1 cellular context compared by ENCODE assay signal in the genomic region with DNA sequence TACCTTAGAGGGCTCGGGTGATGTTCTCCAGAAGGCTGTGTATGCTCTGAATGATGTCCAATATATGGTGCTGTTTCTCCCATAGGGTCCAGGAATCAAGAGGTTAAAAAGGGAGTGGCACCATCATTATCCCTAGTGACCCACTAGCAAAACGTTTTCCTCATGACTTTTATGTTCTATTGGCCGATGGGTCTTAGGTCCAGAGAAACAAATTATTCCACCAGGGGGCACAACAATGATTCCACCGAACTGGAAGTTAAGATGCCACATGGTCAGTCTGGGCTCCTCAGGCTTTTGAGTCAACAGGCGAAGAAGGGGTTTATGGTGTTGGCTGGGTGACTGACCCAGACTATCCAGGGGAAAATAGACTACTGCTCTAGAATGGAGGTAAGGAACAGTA.
TF ChIP-seq lines count a peak whose summit lies in the region.

No MANE protein-coding gene starts in this region.

TF ChIP-seq in K562, 482 proteins besides CTCF, POLR2A, EP300 and RAD21 (continued from another document):
- TF ChIP-seq, protein P1, sequence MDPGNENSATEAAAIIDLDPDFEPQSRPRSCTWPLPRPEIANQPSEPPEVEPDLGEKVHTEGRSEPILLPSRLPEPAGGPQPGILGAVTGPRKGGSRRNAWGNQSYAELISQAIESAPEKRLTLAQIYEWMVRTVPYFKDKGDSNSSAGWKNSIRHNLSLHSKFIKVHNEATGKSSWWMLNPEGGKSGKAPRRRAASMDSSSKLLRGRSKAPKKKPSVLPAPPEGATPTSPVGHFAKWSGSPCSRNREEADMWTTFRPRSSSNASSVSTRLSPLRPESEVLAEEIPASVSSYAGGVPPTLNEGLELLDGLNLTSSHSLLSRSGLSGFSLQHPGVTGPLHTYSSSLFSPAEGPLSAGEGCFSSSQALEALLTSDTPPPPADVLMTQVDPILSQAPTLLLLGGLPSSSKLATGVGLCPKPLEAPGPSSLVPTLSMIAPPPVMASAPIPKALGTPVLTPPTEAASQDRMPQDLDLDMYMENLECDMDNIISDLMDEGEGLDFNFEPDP (CRISPR knock-in tag; IDR thresholded peaks at IDR 0.05) = no peak
- no peak for TF ChIP-seq ASH1L (IDR thresholded peaks at IDR 0.05; ENCODE audit: borderline replicate concordance, low read depth, partially characterized antibody)
- TF ChIP-seq, protein P2, sequence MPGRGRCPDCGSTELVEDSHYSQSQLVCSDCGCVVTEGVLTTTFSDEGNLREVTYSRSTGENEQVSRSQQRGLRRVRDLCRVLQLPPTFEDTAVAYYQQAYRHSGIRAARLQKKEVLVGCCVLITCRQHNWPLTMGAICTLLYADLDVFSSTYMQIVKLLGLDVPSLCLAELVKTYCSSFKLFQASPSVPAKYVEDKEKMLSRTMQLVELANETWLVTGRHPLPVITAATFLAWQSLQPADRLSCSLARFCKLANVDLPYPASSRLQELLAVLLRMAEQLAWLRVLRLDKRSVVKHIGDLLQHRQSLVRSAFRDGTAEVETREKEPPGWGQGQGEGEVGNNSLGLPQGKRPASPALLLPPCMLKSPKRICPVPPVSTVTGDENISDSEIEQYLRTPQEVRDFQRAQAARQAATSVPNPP (IDR thresholded peaks at IDR 0.05; ENCODE audit: borderline replicate concordance, insufficient read depth, insufficient read length) = no peak
- TF ChIP-seq HDAC6 (IDR thresholded peaks at IDR 0.05; ENCODE audit: low read depth, low read length) = no peak
- TF ChIP-seq ZKSCAN3 (CRISPR knock-in tag; IDR thresholded peaks at IDR 0.05) = no peak
- TF ChIP-seq PURB (CRISPR knock-in tag; IDR thresholded peaks at IDR 0.05; ENCODE audit: low read depth) = no peak
- TF ChIP-seq, protein P3, sequence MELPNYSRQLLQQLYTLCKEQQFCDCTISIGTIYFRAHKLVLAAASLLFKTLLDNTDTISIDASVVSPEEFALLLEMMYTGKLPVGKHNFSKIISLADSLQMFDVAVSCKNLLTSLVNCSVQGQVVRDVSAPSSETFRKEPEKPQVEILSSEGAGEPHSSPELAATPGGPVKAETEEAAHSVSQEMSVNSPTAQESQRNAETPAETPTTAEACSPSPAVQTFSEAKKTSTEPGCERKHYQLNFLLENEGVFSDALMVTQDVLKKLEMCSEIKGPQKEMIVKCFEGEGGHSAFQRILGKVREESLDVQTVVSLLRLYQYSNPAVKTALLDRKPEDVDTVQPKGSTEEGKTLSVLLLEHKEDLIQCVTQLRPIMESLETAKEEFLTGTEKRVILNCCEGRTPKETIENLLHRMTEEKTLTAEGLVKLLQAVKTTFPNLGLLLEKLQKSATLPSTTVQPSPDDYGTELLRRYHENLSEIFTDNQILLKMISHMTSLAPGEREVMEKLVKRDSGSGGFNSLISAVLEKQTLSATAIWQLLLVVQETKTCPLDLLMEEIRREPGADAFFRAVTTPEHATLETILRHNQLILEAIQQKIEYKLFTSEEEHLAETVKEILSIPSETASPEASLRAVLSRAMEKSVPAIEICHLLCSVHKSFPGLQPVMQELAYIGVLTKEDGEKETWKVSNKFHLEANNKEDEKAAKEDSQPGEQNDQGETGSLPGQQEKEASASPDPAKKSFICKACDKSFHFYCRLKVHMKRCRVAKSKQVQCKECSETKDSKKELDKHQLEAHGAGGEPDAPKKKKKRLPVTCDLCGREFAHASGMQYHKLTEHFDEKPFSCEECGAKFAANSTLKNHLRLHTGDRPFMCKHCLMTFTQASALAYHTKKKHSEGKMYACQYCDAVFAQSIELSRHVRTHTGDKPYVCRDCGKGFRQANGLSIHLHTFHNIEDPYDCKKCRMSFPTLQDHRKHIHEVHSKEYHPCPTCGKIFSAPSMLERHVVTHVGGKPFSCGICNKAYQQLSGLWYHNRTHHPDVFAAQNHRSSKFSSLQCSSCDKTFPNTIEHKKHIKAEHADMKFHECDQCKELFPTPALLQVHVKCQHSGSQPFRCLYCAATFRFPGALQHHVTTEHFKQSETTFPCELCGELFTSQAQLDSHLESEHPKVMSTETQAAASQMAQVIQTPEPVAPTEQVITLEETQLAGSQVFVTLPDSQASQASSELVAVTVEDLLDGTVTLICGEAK (IDR thresholded peaks at IDR 0.05) = no peak
- TF ChIP-seq, protein P3 (CRISPR knock-in tag; IDR thresholded peaks at IDR 0.05) = no peak
- TF ChIP-seq, protein P4, sequence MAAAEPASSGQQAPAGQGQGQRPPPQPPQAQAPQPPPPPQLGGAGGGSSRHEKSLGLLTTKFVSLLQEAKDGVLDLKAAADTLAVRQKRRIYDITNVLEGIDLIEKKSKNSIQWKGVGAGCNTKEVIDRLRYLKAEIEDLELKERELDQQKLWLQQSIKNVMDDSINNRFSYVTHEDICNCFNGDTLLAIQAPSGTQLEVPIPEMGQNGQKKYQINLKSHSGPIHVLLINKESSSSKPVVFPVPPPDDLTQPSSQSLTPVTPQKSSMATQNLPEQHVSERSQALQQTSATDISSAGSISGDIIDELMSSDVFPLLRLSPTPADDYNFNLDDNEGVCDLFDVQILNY (CRISPR knock-in tag; IDR thresholded peaks at IDR 0.05) = no peak
- no peak for TF ChIP-seq HNRNPL (IDR thresholded peaks at IDR 0.05; ENCODE audit: low read depth, low read length)
- no peak for TF ChIP-seq CXXC5 (CRISPR knock-in tag; IDR thresholded peaks at IDR 0.05)
- TF ChIP-seq, protein P5, sequence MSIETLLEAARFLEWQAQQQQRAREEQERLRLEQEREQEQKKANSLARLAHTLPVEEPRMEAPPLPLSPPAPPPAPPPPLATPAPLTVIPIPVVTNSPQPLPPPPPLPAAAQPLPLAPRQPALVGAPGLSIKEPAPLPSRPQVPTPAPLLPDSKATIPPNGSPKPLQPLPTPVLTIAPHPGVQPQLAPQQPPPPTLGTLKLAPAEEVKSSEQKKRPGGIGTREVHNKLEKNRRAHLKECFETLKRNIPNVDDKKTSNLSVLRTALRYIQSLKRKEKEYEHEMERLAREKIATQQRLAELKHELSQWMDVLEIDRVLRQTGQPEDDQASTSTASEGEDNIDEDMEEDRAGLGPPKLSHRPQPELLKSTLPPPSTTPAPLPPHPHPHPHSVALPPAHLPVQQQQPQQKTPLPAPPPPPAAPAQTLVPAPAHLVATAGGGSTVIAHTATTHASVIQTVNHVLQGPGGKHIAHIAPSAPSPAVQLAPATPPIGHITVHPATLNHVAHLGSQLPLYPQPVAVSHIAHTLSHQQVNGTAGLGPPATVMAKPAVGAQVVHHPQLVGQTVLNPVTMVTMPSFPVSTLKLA (conservative IDR thresholded peaks at IDR 0.05) = no peak
- no peak for TF ChIP-seq ZNF24 (IDR thresholded peaks at IDR 0.05)
- TF ChIP-seq, protein P6, sequence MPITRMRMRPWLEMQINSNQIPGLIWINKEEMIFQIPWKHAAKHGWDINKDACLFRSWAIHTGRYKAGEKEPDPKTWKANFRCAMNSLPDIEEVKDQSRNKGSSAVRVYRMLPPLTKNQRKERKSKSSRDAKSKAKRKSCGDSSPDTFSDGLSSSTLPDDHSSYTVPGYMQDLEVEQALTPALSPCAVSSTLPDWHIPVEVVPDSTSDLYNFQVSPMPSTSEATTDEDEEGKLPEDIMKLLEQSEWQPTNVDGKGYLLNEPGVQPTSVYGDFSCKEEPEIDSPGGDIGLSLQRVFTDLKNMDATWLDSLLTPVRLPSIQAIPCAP (CRISPR knock-in tag; IDR thresholded peaks at IDR 0.05; ENCODE audit: borderline replicate concordance) = no peak
